ENCODE assay signal across 14 cellular contexts in the genomic region with DNA sequence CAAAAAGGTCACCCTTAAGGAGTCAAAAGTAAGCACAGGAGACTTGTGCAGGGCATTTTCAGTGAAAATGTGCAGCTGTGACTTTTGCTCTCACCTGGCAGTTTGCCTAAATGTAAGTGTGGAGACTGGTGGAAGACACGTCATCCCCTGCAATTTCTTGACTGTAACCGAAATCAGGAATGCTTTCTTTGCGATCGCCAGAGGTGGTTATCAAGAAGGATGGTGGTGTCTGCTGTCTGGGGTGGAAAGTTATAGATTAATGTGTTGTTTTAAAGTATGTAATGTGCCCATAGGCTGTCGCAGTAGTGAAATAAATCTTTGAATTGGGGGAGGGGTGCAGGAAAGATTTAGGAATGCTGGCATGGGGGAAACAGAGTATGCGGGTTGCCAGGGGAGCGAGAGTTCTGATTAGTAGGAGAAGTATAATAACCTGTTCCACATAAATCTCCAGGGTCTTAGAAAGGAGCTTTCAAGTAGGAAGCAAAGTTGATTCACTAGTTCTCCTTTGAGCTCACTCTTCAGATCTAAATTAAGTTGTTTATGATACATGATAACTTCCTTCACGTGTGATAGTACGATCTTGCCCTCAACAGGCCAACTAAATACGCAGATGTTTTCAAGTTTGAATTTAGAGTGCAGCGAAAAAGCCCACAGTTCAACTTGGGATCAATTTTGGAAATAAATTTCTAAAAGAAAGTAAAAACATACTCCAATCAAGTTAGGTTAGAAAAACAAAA.
DNase-seq lines count a peak whose midpoint lies in the region; ATAC-seq, FAIRE-seq and TF ChIP-seq lines count a peak whose summit lies in the region.
"Had no signal": no experiment of that assay in that cellular context is flagged by ENCODE, and none has a peak within 500 bp of the region (broad histone marks: within the 10 kb centered on the region; RNA-seq: fewer than 3 reads in every experiment).

No MANE protein-coding gene starts in this region.

- DNase-seq in EL (peak; percentile 25), RPMI8226 (peak; percentile 47), fibroblast of lung (ENCODE audit: low read depth in 2 of 2) (peak; percentile 85 to 95), pancreas (peak in 3 of 6 donors; percentile 31 to 63 (median 57)), NCI-H446 treated with DMSO at 0.1 percent for 48 hours (lab: John Stamatoyannopoulos, UW) (no peak), NCI-H748 treated with DMSO at 0.1 percent for 48 hours (lab: John Stamatoyannopoulos, UW) (no peak), NCI-H2196 treated with DMSO at 0.1 percent for 48 hours (lab: John Stamatoyannopoulos, UW; ENCODE audit: unreplicated experiment) (no peak), NCI-H146 (lab: John Stamatoyannopoulos, UW) (no peak)
- DNase-seq: activated CD4-positive, alpha-beta T cell treated with anti-CD3 and anti-CD28 coated beads, Interleukin-2, amount 10 ng/mL, durations not matched to agents 7 days and 5 days; activated gamma-delta T cell; C1 segment of cervical spinal cord; hippocampal formation; NCI-H1436 treated with DMSO at 0.1 percent for 48 hours had no signal

- H3K4me1 ChIP-seq in fibroblast of lung (ENCODE audit: control insufficient read depth, extremely low read depth, insufficient read depth, low read length), result no peaks in the 10 kb centered on the region
- no peaks in the 10 kb centered on the region for H3K4me1 ChIP-seq in pancreas

- 33% methylated on average over 11 of the region's 11 CpGs for WGBS in pancreas, 2 donors

- ATAC-seq in pancreas, result peak; percentile 77 to 89 (median 86)

- no peaks in the 10 kb centered on the region for H4K20me1 ChIP-seq in fibroblast of lung (ENCODE audit: control insufficient read depth, extremely low read depth, insufficient read depth, low read length)

- no peak overlapping the region for H2AFZ ChIP-seq in fibroblast of lung (ENCODE audit: low read length)

- no peaks in the 10 kb centered on the region for H3K9me3 ChIP-seq in fibroblast of lung (ENCODE audit: control insufficient read depth, insufficient read depth, low read depth, low read length)
- no peaks in the 10 kb centered on the region for H3K9me3 ChIP-seq in pancreas

- FAIRE-seq in pancreas (lab: Jason Lieb, UNC), result no peak

- H3K36me3 ChIP-seq in fibroblast of lung (ENCODE audit: control insufficient read depth, insufficient read depth, low read length), result no peaks in the 10 kb centered on the region
- H3K36me3 ChIP-seq in pancreas, result no peaks in the 10 kb centered on the region

- H3K4me3 ChIP-seq in fibroblast of lung (replicated peaks in 1 of 4; ENCODE audit: control extremely low read depth in 1 of 4, insufficient read depth in 1 of 4, low read depth in 3 of 4, low read length in 4 of 4), result peak overlapping the region in 1 of 4 experiments; percentile 40
- peak overlapping the region in 2 of 4 donors; percentile 19 to 27 for H3K4me3 ChIP-seq in pancreas
- H3K4me3 ChIP-seq: skin epidermis had no signal

- H3K27me3 ChIP-seq in fibroblast of lung (ENCODE audit: control insufficient read depth, insufficient read depth, low read length) (no peaks in the 10 kb centered on the region), pancreas (no peaks in the 10 kb centered on the region)

- no peak overlapping the region for H3K4me2 ChIP-seq in fibroblast of lung (ENCODE audit: extremely low read depth, insufficient read depth, low read length)

- H3K79me2 ChIP-seq in fibroblast of lung (ENCODE audit: control insufficient read depth, insufficient read depth, low read length), result no peaks in the 10 kb centered on the region

- intact Hi-C loops in pancreas (cut with DNase I), result no loop called here

- TF ChIP-seq CTCF in fibroblast of lung (conservative IDR thresholded peaks at IDR 0.05 in 1 of 2, IDR thresholded peaks at IDR 0.05 in 1 of 2; ENCODE audit: low read depth in 1 of 2, low read length in 2 of 2) (no peak), pancreas (IDR thresholded peaks at IDR 0.05) (no peak)

- H3K27ac ChIP-seq in fibroblast of lung (ENCODE audit: insufficient read depth, low read length) (no peak overlapping the region), pancreas (no peak overlapping the region)

- no peak overlapping the region for H3K9ac ChIP-seq in fibroblast of lung (ENCODE audit: insufficient read depth, low read length)

Comparison
In these comparisons a context has a peak if more than half of its experiments do, and no peak if none do; other contexts are left out.
1. DNase-seq: peak in EL (single experiment), RPMI8226 (single experiment) and fibroblast of lung (2 of 2); none in NCI-H446 treated with DMSO at 0.1 percent for 48 hours (single experiment), NCI-H748 treated with DMSO at 0.1 percent for 48 hours (single experiment), NCI-H2196 treated with DMSO at 0.1 percent for 48 hours (single experiment) and NCI-H146 (single experiment).